ENCODE assay signal across 15 cellular contexts in the genomic region with DNA sequence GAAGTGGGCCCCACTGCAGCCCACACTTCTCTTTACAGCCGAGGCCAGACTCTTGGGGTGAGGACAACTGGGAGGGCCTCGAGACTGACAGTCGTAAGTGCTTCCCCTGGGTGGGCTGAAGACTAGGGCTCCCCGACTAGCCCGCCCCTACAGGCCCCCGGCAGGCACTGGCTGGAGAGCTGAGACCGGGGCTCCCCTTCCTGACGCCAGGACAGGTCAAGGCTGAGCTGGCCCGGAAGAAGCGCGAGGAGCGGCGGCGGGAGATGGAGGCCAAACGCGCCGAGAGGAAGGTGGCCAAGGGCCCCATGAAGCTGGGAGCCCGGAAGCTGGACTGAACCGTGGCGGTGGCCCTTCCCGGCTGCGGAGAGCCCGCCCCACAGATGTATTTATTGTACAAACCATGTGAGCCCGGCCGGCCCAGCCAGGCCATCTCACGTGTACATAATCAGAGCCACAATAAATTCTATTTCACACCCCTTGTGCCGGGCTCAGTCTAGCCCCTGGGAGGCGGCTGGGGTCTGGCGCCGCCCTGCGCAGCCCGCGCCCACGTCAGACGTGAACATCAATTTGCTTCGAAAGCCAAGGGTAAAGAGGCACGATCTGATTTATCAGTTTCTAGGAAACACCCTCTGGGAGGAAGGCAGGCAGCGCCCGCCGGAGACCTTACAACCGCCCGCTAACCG. TPM values are rescaled to one million over a fixed set of nuclear protein-coding genes. Genes with fewer than 3 reads are reported as not detected.
A peak's percentile ranks its signal among the peaks of the same experiment; 100 is the strongest.
DNase-seq lines count a peak whose midpoint lies in the region; ATAC-seq and TF ChIP-seq lines count a peak whose summit lies in the region.
"Had no signal": no experiment of that assay in that cellular context is flagged by ENCODE, and none has a peak within 500 bp of the region (broad histone marks: within the 10 kb centered on the region; RNA-seq: fewer than 3 reads in every experiment).

No MANE protein-coding gene starts in this region.

- H3K27me3 Mint-ChIP-seq in activated naive CD8-positive, alpha-beta T cell, result no peaks in the 10 kb centered on the region
- no peaks in the 10 kb centered on the region for H3K27me3 Mint-ChIP-seq in activated naive CD8-positive, alpha-beta T cell treated with anti-CD3 and anti-CD28 coated beads, Interleukin-2, amount 50 U/mL, for 24 hours
- H3K27me3 Mint-ChIP-seq in T-cell (no peaks in the 10 kb centered on the region), immature natural killer cell (ENCODE audit: low read depth in 3 of 3) (peaks cover 0 to 7% (median 3%) of the 10 kb centered on the region in 3 donors)

- H3K4me1 ChIP-seq in suprapubic skin, result peaks cover 33% of the 10 kb centered on the region
- H3K4me1 ChIP-seq: HAP-1 had no signal

- H3K4me3 Mint-ChIP-seq in activated naive CD8-positive, alpha-beta T cell, result peak overlapping the region; percentile 57
- H3K4me3 Mint-ChIP-seq in activated naive CD8-positive, alpha-beta T cell treated with anti-CD3 and anti-CD28 coated beads, Interleukin-2, amount 50 U/mL, for 24 hours, result no peak overlapping the region
- peak overlapping the region; percentile 24 to 36 (median 25) for H3K4me3 Mint-ChIP-seq in T-cell
- peak overlapping the region in 4 of 5 donors; percentile 24 to 50 (median 37) for H3K4me3 Mint-ChIP-seq in immature natural killer cell

- peaks cover 12% of the 10 kb centered on the region for H3K4me1 Mint-ChIP-seq in activated naive CD8-positive, alpha-beta T cell (ENCODE audit: low read depth)
- peaks cover 16% of the 10 kb centered on the region for H3K4me1 Mint-ChIP-seq in activated naive CD8-positive, alpha-beta T cell treated with anti-CD3 and anti-CD28 coated beads, Interleukin-2, amount 50 U/mL, for 24 hours
- H3K4me1 Mint-ChIP-seq in T-cell, result peaks cover 12 to 16% (median 12%) of the 10 kb centered on the region in 3 donors
- peaks cover 15 to 16% of the 10 kb centered on the region in 2 donors for H3K4me1 Mint-ChIP-seq in immature natural killer cell

- CTCF ChIA-PET in T-cell (lab: Charles Lee), result no interaction called here

- no peak overlapping the region for H3K4me3 ChIP-seq in suprapubic skin
- H3K4me3 ChIP-seq: esophagus muscularis mucosa, HAP-1, pancreas, uterus had no signal

- POLR2A ChIA-PET in T-cell (lab: Charles Lee), result no interaction called here

- no peak for TF ChIP-seq CTCF in suprapubic skin (IDR thresholded peaks at IDR 0.05)

- 94% methylated on average over 18 of the region's 43 CpGs for WGBS in suprapubic skin

- no peak for ATAC-seq in activated naive CD8-positive, alpha-beta T cell treated with anti-CD3 and anti-CD28 coated beads, Interleukin-2, amount 50 U/mL, for 24 hours
- ATAC-seq in T-cell (replicated peaks in 1 of 4) (no peak), HG03571 (IDR thresholded peaks at IDR 0.05; ENCODE audit: unreplicated experiment) (no peak)
- ATAC-seq: pancreas had no signal

- H3K27ac Mint-ChIP-seq in activated naive CD8-positive, alpha-beta T cell, result no peak overlapping the region
- H3K27ac Mint-ChIP-seq in activated naive CD8-positive, alpha-beta T cell treated with anti-CD3 and anti-CD28 coated beads, Interleukin-2, amount 50 U/mL, for 24 hours, result no peak overlapping the region
- H3K27ac Mint-ChIP-seq in T-cell (peak overlapping the region in 1 of 2 donors; percentile 43), immature natural killer cell (no peak overlapping the region)

- DNase-seq in activated naive CD8-positive, alpha-beta T cell treated with anti-CD3 and anti-CD28 coated beads, Interleukin-2, amount 50 U/mL, for 24 hours, result no peak
- DNase-seq in T-cell (no peak), immature natural killer cell (no peak), suprapubic skin (ENCODE audit: low spot score in 2 of 2) (no peak), SIG-M5 (lab: John Stamatoyannopoulos, UW) (no peak)
- DNase-seq in NK-92 treated with Interleukin-12 subunit alpha and Interleukin-12 subunit beta, amount 100 ng/mL, for 24 hours (lab: John Stamatoyannopoulos, UW), result no peak
- DNase-seq: EL, MV-4-11, NCI-H226, uterus had no signal

- no peaks in the 10 kb centered on the region for H3K9me3 ChIP-seq in suprapubic skin
- H3K9me3 ChIP-seq: esophagus muscularis mucosa, HAP-1, pancreas, uterus had no signal

- peak overlapping the region; percentile 95 for H3K27ac ChIP-seq in suprapubic skin
- H3K27ac ChIP-seq: pancreas, uterus had no signal

- no peak for TF ChIP-seq EP300 in suprapubic skin (IDR thresholded peaks at IDR 0.05)

- peaks cover 48% of the 10 kb centered on the region for H3K36me3 ChIP-seq in suprapubic skin
- H3K36me3 ChIP-seq: uterus had no signal

- no peak for TF ChIP-seq POLR2A in suprapubic skin (IDR thresholded peaks at IDR 0.05)

- no peaks in the 10 kb centered on the region for H3K27me3 ChIP-seq in suprapubic skin
- H3K27me3 ChIP-seq: esophagus muscularis mucosa, pancreas, uterus had no signal

- no peaks in the 10 kb centered on the region for H3K9me3 Mint-ChIP-seq in activated naive CD8-positive, alpha-beta T cell (ENCODE audit: low read depth)
- H3K9me3 Mint-ChIP-seq in activated naive CD8-positive, alpha-beta T cell treated with anti-CD3 and anti-CD28 coated beads, Interleukin-2, amount 50 U/mL, for 24 hours, result no peaks in the 10 kb centered on the region
- H3K9me3 Mint-ChIP-seq in T-cell (no peaks in the 10 kb centered on the region), immature natural killer cell (no peaks in the 10 kb centered on the region)

- H3K36me3 Mint-ChIP-seq in activated naive CD8-positive, alpha-beta T cell, result peaks cover 2% of the 10 kb centered on the region
- peaks cover 10% of the 10 kb centered on the region for H3K36me3 Mint-ChIP-seq in activated naive CD8-positive, alpha-beta T cell treated with anti-CD3 and anti-CD28 coated beads, Interleukin-2, amount 50 U/mL, for 24 hours (ENCODE audit: low read depth)
- H3K36me3 Mint-ChIP-seq in T-cell, result peaks cover 9% of the 10 kb centered on the region
- H3K36me3 Mint-ChIP-seq in immature natural killer cell, result peaks cover 0 to 9% (median 4%) of the 10 kb centered on the region in 3 donors

RNA-seq across cellular contexts. Expression of gene SCYL1, which starts 13.5 kb away (rescaled TPM):
- total RNA-seq in T-cell, result 10 to 100 TPM; 66.4 to 96.8 (median 76.8) TPM
- 10 to 100 TPM; 17.8 to 52.5 (median 23.3) TPM for polyA plus RNA-seq in immature natural killer cell
- 10 to 100 TPM; 63.2 to 83.6 (median 78.4) TPM for total RNA-seq in suprapubic skin

RNA-seq across cellular contexts. Expression of gene LTBP3, which starts 19.8 kb away (rescaled TPM):
- total RNA-seq in T-cell (100 to 1,000 TPM; 200 to 364 (median 284) TPM), suprapubic skin (10 to 100 TPM; 65.1 to 86.7 (median 71.0) TPM)
- polyA plus RNA-seq in immature natural killer cell, result 10 to 100 TPM in 2 of 3 donors, 1 to 10 TPM in 1; 3.3 to 21.0 (median 14.5) TPM

RNA-seq across cellular contexts. Expression of gene ZNRD2, which starts 31.9 kb away (rescaled TPM):
- total RNA-seq in T-cell, result 10 to 100 TPM; 32.5 to 36.9 (median 34.5) TPM
- polyA plus RNA-seq in immature natural killer cell, result 100 to 1,000 TPM in 2 of 3 donors, 10 to 100 TPM in 1; 100.0 to 138 (median 117) TPM
- 10 to 100 TPM; 60.9 to 97.4 (median 77.9) TPM for total RNA-seq in suprapubic skin

RNA-seq across cellular contexts. Expression of gene FAM89B, which starts 34.0 kb away (rescaled TPM):
- total RNA-seq in T-cell (10 to 100 TPM; 36.3 to 72.9 (median 69.3) TPM), suprapubic skin (100 to 1,000 TPM in 1 of 4 donors, 10 to 100 TPM in 3; 45.2 to 103 (median 72.0) TPM)
- polyA plus RNA-seq in immature natural killer cell, result 100 to 1,000 TPM in 2 of 3 donors, 10 to 100 TPM in 1; 98.6 to 173 (median 158) TPM

RNA-seq across cellular contexts. Expression of gene EHBP1L1, which starts 37.5 kb away (rescaled TPM):
- total RNA-seq in T-cell, result 100 to 1,000 TPM; 115 to 170 (median 150) TPM
- polyA plus RNA-seq in immature natural killer cell, result 10 to 100 TPM; 14.8 to 19.3 (median 17.7) TPM
- total RNA-seq in suprapubic skin, result 100 to 1,000 TPM in 1 of 4 donors, 10 to 100 TPM in 3; 40.3 to 150 (median 56.2) TPM
